Comparison of ENCODE assay signal across 8 cellular contexts in genomic region chr1:112395261-112395831, GRCh38. TPM values are rescaled to one million over a fixed set of nuclear protein-coding genes. Genes with fewer than 3 reads are reported as not detected.
DNase-seq lines count a peak whose midpoint lies in the region; ATAC-seq lines count a peak whose summit lies in the region.

No MANE protein-coding gene starts in this region.

- peak overlapping the region; percentile 96 for H3K27ac ChIP-seq in iPS-18a (ENCODE audit: low read length)

- no peaks in the 10 kb centered on the region for H3K9me3 ChIP-seq in iPS-18a (ENCODE audit: control insufficient read depth, low read depth, low read length)

- peak overlapping the region; percentile 99 for H3K4me3 ChIP-seq in iPS-18a (ENCODE audit: low read length)

- H3K27me3 ChIP-seq in iPS-18a (ENCODE audit: control insufficient read depth, insufficient read depth, low read length) = no peaks in the 10 kb centered on the region

- peak overlapping the region; percentile 90 for H3K9ac ChIP-seq in iPS-18a (ENCODE audit: low read length)

- peaks cover 46% of the 10 kb centered on the region for H3K4me1 Mint-ChIP-seq in activated CD4-positive, alpha-beta memory T cell treated with anti-CD3 and anti-CD28 coated beads, Interleukin-2, amount 10 ng/mL, durations not matched to agents 7 days and 5 days
- peaks cover 38 to 58% of the 10 kb centered on the region in 2 donors for H3K4me1 Mint-ChIP-seq in stimulated activated naive B cell treated with anti-CD40 and anti-IgM and Interleukin-4, amounts not matched to agents 10 μg/mL and 1 μg/mL and 100 μg/mL, for 72 hours

- H3K27ac Mint-ChIP-seq in activated CD4-positive, alpha-beta memory T cell treated with anti-CD3 and anti-CD28 coated beads, Interleukin-2, amount 10 ng/mL, durations not matched to agents 7 days and 5 days = peak overlapping the region; percentile 2
- peak overlapping the region; percentile 90 for H3K27ac Mint-ChIP-seq in stimulated activated naive B cell treated with anti-CD40 and anti-IgM and Interleukin-4, amounts not matched to agents 10 μg/mL and 1 μg/mL and 100 μg/mL, for 72 hours

- H3K4me3 Mint-ChIP-seq in activated CD4-positive, alpha-beta memory T cell treated with anti-CD3 and anti-CD28 coated beads, Interleukin-2, amount 10 ng/mL, durations not matched to agents 7 days and 5 days = peak overlapping the region; percentile 84
- H3K4me3 Mint-ChIP-seq in stimulated activated naive B cell treated with anti-CD40 and anti-IgM and Interleukin-4, amounts not matched to agents 10 μg/mL and 1 μg/mL and 100 μg/mL, for 72 hours = peak overlapping the region; percentile 96 to 99

- H3K27me3 Mint-ChIP-seq in activated CD4-positive, alpha-beta memory T cell treated with anti-CD3 and anti-CD28 coated beads, Interleukin-2, amount 10 ng/mL, durations not matched to agents 7 days and 5 days = peaks cover 4% of the 10 kb centered on the region
- H3K27me3 Mint-ChIP-seq in stimulated activated naive B cell treated with anti-CD40 and anti-IgM and Interleukin-4, amounts not matched to agents 10 μg/mL and 1 μg/mL and 100 μg/mL, for 72 hours = peaks cover 0 to 7% of the 10 kb centered on the region in 2 donors

- H3K9me3 Mint-ChIP-seq in activated CD4-positive, alpha-beta memory T cell treated with anti-CD3 and anti-CD28 coated beads, Interleukin-2, amount 10 ng/mL, durations not matched to agents 7 days and 5 days = no peaks in the 10 kb centered on the region
- no peaks in the 10 kb centered on the region for H3K9me3 Mint-ChIP-seq in stimulated activated naive B cell treated with anti-CD40 and anti-IgM and Interleukin-4, amounts not matched to agents 10 μg/mL and 1 μg/mL and 100 μg/mL, for 72 hours

- ATAC-seq in stimulated activated naive B cell treated with anti-CD40 and anti-IgM and Interleukin-4, amounts not matched to agents 10 μg/mL and 1 μg/mL and 100 μg/mL, for 72 hours (replicated peaks) = no peak
- no peak for ATAC-seq in HG03139 (IDR thresholded peaks at IDR 0.05; ENCODE audit: unreplicated experiment)

- POLR2A ChIA-PET in activated CD4-positive, alpha-beta memory T cell treated with anti-CD3 and anti-CD28 coated beads, Interleukin-2, amount 10 ng/mL, durations not matched to agents 7 days and 5 days (lab: Charles Lee) = interaction anchor here (1.1 to 1.7 kb wide), 2 partner anchors 218 to 223 kb away, joined by 4 to 5 read pairs; partner anchors contain the start of gene ST7L

- DNase-seq in DMS79 treated with DMSO at 0.1 percent for 48 hours (lab: John Stamatoyannopoulos, UW) (peak; percentile 32), DMS79 (lab: John Stamatoyannopoulos, UW) (no peak), putamen (ENCODE audit: low spot score) (no peak)
- no peak for DNase-seq in activated CD4-positive, alpha-beta memory T cell treated with anti-CD3 and anti-CD28 coated beads, Interleukin-2, amount 10 ng/mL, durations not matched to agents 7 days and 5 days
- no peak for DNase-seq in stimulated activated naive B cell treated with anti-CD40 and anti-IgM and Interleukin-4, amounts not matched to agents 10 μg/mL and 1 μg/mL and 100 μg/mL, for 72 hours
- no peak for DNase-seq in effector CD4-positive, alpha-beta T cell

- H3K36me3 ChIP-seq in iPS-18a (ENCODE audit: control insufficient read depth, low read depth, low read length) = no peaks in the 10 kb centered on the region

- H3K36me3 Mint-ChIP-seq in activated CD4-positive, alpha-beta memory T cell treated with anti-CD3 and anti-CD28 coated beads, Interleukin-2, amount 10 ng/mL, durations not matched to agents 7 days and 5 days (ENCODE audit: low read depth) = no peaks in the 10 kb centered on the region
- peaks cover 0 to 2% of the 10 kb centered on the region in 2 donors for H3K36me3 Mint-ChIP-seq in stimulated activated naive B cell treated with anti-CD40 and anti-IgM and Interleukin-4, amounts not matched to agents 10 μg/mL and 1 μg/mL and 100 μg/mL, for 72 hours

- H3K4me1 ChIP-seq in iPS-18a (ENCODE audit: control insufficient read depth, low read depth, low read length) = peaks cover 21% of the 10 kb centered on the region

- CTCF ChIA-PET in activated CD4-positive, alpha-beta memory T cell treated with anti-CD3 and anti-CD28 coated beads, Interleukin-2, amount 10 ng/mL, durations not matched to agents 7 days and 5 days (lab: Charles Lee) = interaction anchor here (1.0 to 10.1 kb wide), 2 partner anchors 69 to 320 kb away, joined by 3 to 163 read pairs; partner anchors contain the start of gene PPM1J

RNA-seq across cellular contexts. Expression of gene CTTNBP2NL, which starts 0.7 kb away (rescaled TPM):
- 1 to 10 TPM; 3.4 to 3.6 TPM for total RNA-seq in activated CD4-positive, alpha-beta memory T cell treated with anti-CD3 and anti-CD28 coated beads, Interleukin-2, amount 10 ng/mL, durations not matched to agents 7 days and 5 days
